ENCODE assay signal across 19 cellular contexts in genomic region chr9:83971485-83971884, GRCh38.
"Had no signal": no experiment of that assay in that cellular context is flagged by ENCODE, and none has a peak within 500 bp of the region (broad histone marks: within the 10 kb centered on the region; RNA-seq: fewer than 3 reads in every experiment).

No MANE protein-coding gene starts in this region.

- H3K4me1 ChIP-seq: testis had no signal

- H3K4me3 ChIP-seq: breast epithelium, left ventricle myocardium inferior, mucosa of descending colon, testis, upper lobe of left lung had no signal

- H3K27ac ChIP-seq: breast epithelium, epithelial cell of prostate, left ventricle myocardium inferior, testis, upper lobe of left lung had no signal

- H3K4me3 Mint-ChIP-seq: activated CD4-positive, alpha-beta T cell treated with anti-CD3 and anti-CD28 coated beads, Interleukin-2, amount 10 ng/mL, durations not matched to agents 7 days and 5 days; effector memory CD8-positive, alpha-beta T cell had no signal

- H3K27me3 ChIP-seq: breast epithelium, testis, upper lobe of left lung had no signal

- ATAC-seq: mucosa of descending colon; naive thymus-derived CD4-positive, alpha-beta T cell had no signal

- H3K9me3 Mint-ChIP-seq: activated CD4-positive, alpha-beta T cell treated with anti-CD3 and anti-CD28 coated beads, Interleukin-2, amount 10 ng/mL, durations not matched to agents 7 days and 5 days; effector memory CD8-positive, alpha-beta T cell had no signal

- H3K9me3 ChIP-seq: breast epithelium, left ventricle myocardium inferior, mucosa of descending colon, testis, upper lobe of left lung had no signal

- DNase-seq: activated CD4-positive, alpha-beta T cell treated with anti-CD3 and anti-CD28 coated beads, Interleukin-2, amount 10 ng/mL, durations not matched to agents 7 days and 5 days; activated effector memory CD4-positive, alpha-beta T cell treated with Interleukin-2 at 50 U/mL for 16 hours; activated T-cell treated with anti-CD3 and anti-CD28 coated beads, Interleukin-2, amount 50 U/mL, for 1 hour; aorta; dermis blood vessel endothelial cell; effector memory CD8-positive, alpha-beta T cell; foreskin melanocyte; left ventricle myocardium inferior; mucosa of descending colon; naive thymus-derived CD4-positive, alpha-beta T cell; nucleus accumbens; posterior cingulate gyrus; stimulated activated CD4-positive, alpha-beta T cell treated with anti-CD3 and anti-CD28 coated beads, Interleukin-15, amount 100 ng/mL, for 24 hours; stimulated activated CD4-positive, alpha-beta T cell treated with anti-CD3 and anti-CD28 coated beads, Interleukin-4, amount 100 ng/mL, for 1 hour; stimulated activated naive CD4-positive, alpha-beta T cell; testis had no signal

- H3K27ac Mint-ChIP-seq: activated CD4-positive, alpha-beta T cell treated with anti-CD3 and anti-CD28 coated beads, Interleukin-2, amount 10 ng/mL, durations not matched to agents 7 days and 5 days had no signal

- H3K27me3 Mint-ChIP-seq: activated CD4-positive, alpha-beta T cell treated with anti-CD3 and anti-CD28 coated beads, Interleukin-2, amount 10 ng/mL, durations not matched to agents 7 days and 5 days; effector memory CD8-positive, alpha-beta T cell; naive thymus-derived CD4-positive, alpha-beta T cell had no signal
